ENCODE assay signal across 8 cellular contexts in the genomic region with DNA sequence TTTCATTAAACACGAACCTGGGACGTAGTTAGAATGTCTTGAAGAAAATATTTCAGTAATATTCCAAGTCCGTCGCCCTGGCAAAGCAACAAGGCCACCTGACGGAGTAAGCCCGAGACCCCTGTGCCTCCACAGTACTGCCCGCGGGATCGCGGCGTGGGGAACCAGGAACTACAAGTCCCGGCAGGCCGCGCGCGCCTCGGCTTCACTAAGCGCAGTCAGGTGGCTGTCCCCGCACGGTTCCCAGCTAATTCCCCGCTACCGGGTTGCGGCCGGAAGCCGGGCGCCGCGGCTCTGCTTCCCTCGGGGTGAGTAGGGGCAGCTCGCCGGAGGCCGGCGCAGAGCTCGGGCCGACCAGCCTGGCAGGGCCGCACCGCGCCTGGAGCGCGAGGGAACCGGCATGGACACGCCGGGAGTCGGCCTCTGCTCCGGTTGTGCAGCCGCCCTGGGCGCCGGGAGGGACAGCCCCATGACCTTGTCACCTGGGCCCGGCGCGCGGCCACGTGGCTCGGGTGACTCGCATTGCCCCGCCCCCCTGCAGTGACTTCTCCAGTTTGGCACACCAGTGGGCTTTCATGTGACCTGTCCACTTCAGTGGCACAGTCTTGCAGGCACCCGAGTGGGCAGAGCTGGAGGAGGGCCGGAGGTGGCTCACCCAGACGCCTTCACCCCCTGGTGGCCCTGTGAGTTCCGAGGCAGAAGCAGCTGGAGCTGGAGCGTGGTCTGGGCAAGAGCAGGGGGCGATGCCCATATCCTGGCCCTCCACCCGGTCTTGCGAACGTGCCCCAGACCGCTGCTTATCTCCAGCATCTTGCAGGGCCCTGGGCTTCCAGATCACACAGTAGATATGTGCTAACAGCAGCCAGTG. TPM values are rescaled to one million over a fixed set of nuclear protein-coding genes. Genes with fewer than 3 reads are reported as not detected.
DNase-seq lines count a peak whose midpoint lies in the region; ATAC-seq and TF ChIP-seq lines count a peak whose summit lies in the region.

A gene with protein sequence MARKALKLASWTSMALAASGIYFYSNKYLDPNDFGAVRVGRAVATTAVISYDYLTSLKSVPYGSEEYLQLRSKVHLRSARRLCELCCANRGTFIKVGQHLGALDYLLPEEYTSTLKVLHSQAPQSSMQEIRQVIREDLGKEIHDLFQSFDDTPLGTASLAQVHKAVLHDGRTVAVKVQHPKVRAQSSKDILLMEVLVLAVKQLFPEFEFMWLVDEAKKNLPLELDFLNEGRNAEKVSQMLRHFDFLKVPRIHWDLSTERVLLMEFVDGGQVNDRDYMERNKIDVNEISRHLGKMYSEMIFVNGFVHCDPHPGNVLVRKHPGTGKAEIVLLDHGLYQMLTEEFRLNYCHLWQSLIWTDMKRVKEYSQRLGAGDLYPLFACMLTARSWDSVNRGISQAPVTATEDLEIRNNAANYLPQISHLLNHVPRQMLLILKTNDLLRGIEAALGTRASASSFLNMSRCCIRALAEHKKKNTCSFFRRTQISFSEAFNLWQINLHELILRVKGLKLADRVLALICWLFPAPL (plus strand): TSS at position 247 of the 868 bp plus-strand sequence. CDS start 18,870 bp downstream, outside the sequence.

- peak; percentile 69 for TF ChIP-seq CTCF in BJ (IDR thresholded peaks at IDR 0.05; ENCODE audit: insufficient read depth, low read depth, low read length)

- TF ChIP-seq POLR2A in GM19193 (IDR thresholded peaks at IDR 0.05; ENCODE audit: extremely low read depth, insufficient read depth, insufficient read length): peak; percentile 73

- intact Hi-C loops in left colon (cut with DNase I, micrococcal nuclease): no loop called here

- peak within 1 kb of the TSS; percentile 93 for H3K27ac ChIP-seq in cingulate gyrus (ENCODE audit: low read depth, low read length)

- POLR2A ChIA-PET in BJ (lab: Charles Lee): interaction anchor here (0.6 kb wide), 1 partner anchor 176 kb away, joined by 4 read pairs; no protein-coding TSS in a partner anchor

- H3K36me3 ChIP-seq in BJ (ENCODE audit: control insufficient read depth, insufficient read depth, low read length): no peaks in the 10 kb centered on the region

- H3K4me3 ChIP-seq in BJ (ENCODE audit: low read depth, low read length): peak within 1 kb of the TSS; percentile 60

- CTCF ChIA-PET in BJ (lab: Yijun Ruan, JAX): interaction anchor here (1.1 to 1.2 kb wide), 5 partner anchors 13 to 36 kb away, joined by 3 read pairs; no protein-coding TSS in a partner anchor

- DNase-seq in BJ (ENCODE audit: low read depth) (peak; percentile 19), NCI-H460 (ENCODE audit: extremely low read depth, low read depth) (peak; percentile 72), left colon (peak; percentile 88 to 94)
- DNase-seq in activated CD4-positive, alpha-beta T cell treated with anti-CD3 and anti-CD28 coated beads for 4 hours: peak; percentile 84 to 86
- DNase-seq in stimulated activated CD4-positive, alpha-beta T cell treated with anti-CD3 and anti-CD28 coated beads, Interleukin-1b, Interleukin-23, amount 100 ng/mL, for 48 hours: peak; percentile 86

- no peaks in the 10 kb centered on the region for H3K27me3 ChIP-seq in BJ (ENCODE audit: control insufficient read depth, insufficient read depth, low read length)

- peak; percentile 93 for ATAC-seq in HG03432 (IDR thresholded peaks at IDR 0.05; ENCODE audit: unreplicated experiment)
- ATAC-seq in left colon: peak; percentile 96

RNA-seq across cellular contexts. Expression of the gene that starts here (rescaled TPM):
- polyA plus RNA-seq in BJ (2011; rRNA removed): 4.4 and 7.3 TPM in 2 replicates
- polyA minus RNA-seq in BJ (2011; rRNA and poly(A)+ RNA removed): 5.2 and 5.9 TPM in 2 replicates
- 4.2 and 6.7 TPM in 2 replicates for total RNA-seq in NCI-H460 (2014; rRNA removed; shearing (Covaris generic))
- polyA plus RNA-seq in NCI-H460 (2014; cell fraction: nucleus; rRNA removed): 13.4 and 18.0 TPM in 2 replicates
- total RNA-seq in left colon: 10 to 100 TPM; 10.2 to 11.0 TPM

Comparison
In these comparisons a context has a peak if more than half of its experiments do, and no peak if none do; other contexts are left out.
1. Peak in every context shown above with its lines: DNase-seq, ATAC-seq, H3K4me3 ChIP-seq and H3K27ac ChIP-seq.
2. DNase-seq: peak in every context shown above with its lines; median percentile 91 in left colon; 86 in stimulated activated CD4-positive, alpha-beta T cell treated with anti-CD3 and anti-CD28 coated beads, Interleukin-1b, Interleukin-23, amount 100 ng/mL, for 48 hours; 85 in activated CD4-positive, alpha-beta T cell treated with anti-CD3 and anti-CD28 coated beads for 4 hours; 72 in NCI-H460; 19 in BJ.